In genomic region chr16:3458278-3458851, GRCh38 we compare ENCODE assay signal across 8 cellular contexts. TPM values are rescaled to one million over a fixed set of nuclear protein-coding genes. Genes with fewer than 3 reads are reported as not detected.
A peak's percentile ranks its signal among the peaks of the same experiment; 100 is the strongest.
DNase-seq lines count a peak whose midpoint lies in the region; ATAC-seq and TF ChIP-seq lines count a peak whose summit lies in the region.

No MANE protein-coding gene starts in this region.

- ATAC-seq in activated CD4-positive, alpha-beta T cell treated with anti-CD3 and anti-CD28 coated beads for 36 hours: peak; percentile 0
- peak; percentile 17 for ATAC-seq in HG02840 (IDR thresholded peaks at IDR 0.05; ENCODE audit: low FRiP score, unreplicated experiment)

- H3K36me3 Mint-ChIP-seq in activated CD4-positive, alpha-beta T cell treated with anti-CD3 and anti-CD28 coated beads for 36 hours (ENCODE audit: low read depth): no peaks in the 10 kb centered on the region
- H3K36me3 Mint-ChIP-seq in T-helper 1 cell treated with Interleukin-12 subunit alpha and Interleukin-12 subunit beta and Interleukin-4 antibody, amounts not matched to agents 30 μg/mL and 1 μg/mL, for 36 hours (ENCODE audit: low read depth): peaks cover 4% of the 10 kb centered on the region
- no peaks in the 10 kb centered on the region for H3K36me3 Mint-ChIP-seq in nephron (ENCODE audit: low read depth)

- no peaks in the 10 kb centered on the region for H3K27me3 Mint-ChIP-seq in activated CD4-positive, alpha-beta T cell treated with anti-CD3 and anti-CD28 coated beads for 36 hours
- H3K27me3 Mint-ChIP-seq in T-helper 1 cell treated with Interleukin-12 subunit alpha and Interleukin-12 subunit beta and Interleukin-4 antibody, amounts not matched to agents 30 μg/mL and 1 μg/mL, for 36 hours (ENCODE audit: low read depth): no peaks in the 10 kb centered on the region
- no peaks in the 10 kb centered on the region for H3K27me3 Mint-ChIP-seq in nephron (ENCODE audit: low read depth)

- intact Hi-C loops in activated CD4-positive, alpha-beta T cell treated with anti-CD3 and anti-CD28 coated beads for 36 hours (cut with DNase I, micrococcal nuclease): loop anchor here (1.0 to 5.0 kb wide), 5 partner anchors 42 to 119 kb away; partner anchors contain the start of genes CLUAP1 (in 2 of the 2), ZNF174 (in 2 of the 2), ZSCAN32 (in 2 of the 2) and NLRC3 (in 1 of the 2)

- DNase-seq in activated CD4-positive, alpha-beta T cell treated with anti-CD3 and anti-CD28 coated beads for 36 hours: peak; percentile 23
- DNase-seq in activated CD4-positive, alpha-beta T cell treated with anti-CD3 and anti-CD28 coated beads, Interleukin-2, amount 50 U/mL, for 4 hours: no peak
- DNase-seq in epithelial cell of prostate (ENCODE audit: low read depth, low spot score) (no peak), HuH-7.5 (ENCODE audit: low spot score) (no peak), NCI-H1092 (lab: John Stamatoyannopoulos, UW) (no peak)

- no peaks in the 10 kb centered on the region for H3K9me3 Mint-ChIP-seq in activated CD4-positive, alpha-beta T cell treated with anti-CD3 and anti-CD28 coated beads for 36 hours (ENCODE audit: low read depth)
- H3K9me3 Mint-ChIP-seq in T-helper 1 cell treated with Interleukin-12 subunit alpha and Interleukin-12 subunit beta and Interleukin-4 antibody, amounts not matched to agents 30 μg/mL and 1 μg/mL, for 36 hours: no peaks in the 10 kb centered on the region
- no peaks in the 10 kb centered on the region for H3K9me3 Mint-ChIP-seq in nephron

- H3K4me1 Mint-ChIP-seq in activated CD4-positive, alpha-beta T cell treated with anti-CD3 and anti-CD28 coated beads for 36 hours: peaks cover 41% of the 10 kb centered on the region
- H3K4me1 Mint-ChIP-seq in T-helper 1 cell treated with Interleukin-12 subunit alpha and Interleukin-12 subunit beta and Interleukin-4 antibody, amounts not matched to agents 30 μg/mL and 1 μg/mL, for 36 hours (ENCODE audit: low read depth): peaks cover 38% of the 10 kb centered on the region
- peaks cover 55% of the 10 kb centered on the region for H3K4me1 Mint-ChIP-seq in nephron

- CTCF ChIA-PET in activated CD4-positive, alpha-beta T cell treated with anti-CD3 and anti-CD28 coated beads for 36 hours (lab: Charles Lee): interaction anchor here (0.8 to 1.0 kb wide), 2 partner anchors 61 to 90 kb away, joined by 3 read pairs; no protein-coding TSS in a partner anchor

- no peak for TF ChIP-seq CTCF in nephron (IDR thresholded peaks at IDR 0.05; ENCODE audit: unreplicated experiment in 3 of 3)

- peak overlapping the region; percentile 86 for H3K27ac Mint-ChIP-seq in activated CD4-positive, alpha-beta T cell treated with anti-CD3 and anti-CD28 coated beads for 36 hours
- H3K27ac Mint-ChIP-seq in T-helper 1 cell treated with Interleukin-12 subunit alpha and Interleukin-12 subunit beta and Interleukin-4 antibody, amounts not matched to agents 30 μg/mL and 1 μg/mL, for 36 hours: peak overlapping the region; percentile 49
- H3K27ac Mint-ChIP-seq in nephron: peak overlapping the region; percentile 78 to 91 (median 89)

- peak overlapping the region; percentile 82 for H3K4me3 Mint-ChIP-seq in activated CD4-positive, alpha-beta T cell treated with anti-CD3 and anti-CD28 coated beads for 36 hours
- H3K4me3 Mint-ChIP-seq in T-helper 1 cell treated with Interleukin-12 subunit alpha and Interleukin-12 subunit beta and Interleukin-4 antibody, amounts not matched to agents 30 μg/mL and 1 μg/mL, for 36 hours: peak overlapping the region; percentile 68
- H3K4me3 Mint-ChIP-seq in nephron: peak overlapping the region; percentile 95 to 100 (median 99)

- H3K27ac ChIP-seq in epithelial cell of prostate: peak overlapping the region; percentile 80

- POLR2A ChIA-PET in activated CD4-positive, alpha-beta T cell treated with anti-CD3 and anti-CD28 coated beads for 36 hours (lab: Charles Lee): interaction anchor here (0.7 kb wide), 1 partner anchor 120 kb away, joined by 3 read pairs; no protein-coding TSS in a partner anchor

RNA-seq across cellular contexts. Expression of gene NAA60, which starts 14.9 kb away (rescaled TPM):
- total RNA-seq in activated CD4-positive, alpha-beta T cell treated with anti-CD3 and anti-CD28 coated beads for 36 hours: 10 to 100 TPM; 25.9 to 38.9 TPM

RNA-seq across cellular contexts. Expression of gene ZNF597, which starts 15.1 kb away (rescaled TPM):
- 1 to 10 TPM; 1.9 to 2.4 TPM for total RNA-seq in activated CD4-positive, alpha-beta T cell treated with anti-CD3 and anti-CD28 coated beads for 36 hours

RNA-seq across cellular contexts. Expression of gene C16orf90, which starts 36.9 kb away (rescaled TPM):
- total RNA-seq in activated CD4-positive, alpha-beta T cell treated with anti-CD3 and anti-CD28 coated beads for 36 hours: not detected

RNA-seq across cellular contexts. Expression of gene CLUAP1, which starts 42.4 kb away (rescaled TPM):
- 10 to 100 TPM; 20.2 to 21.3 TPM for total RNA-seq in activated CD4-positive, alpha-beta T cell treated with anti-CD3 and anti-CD28 coated beads for 36 hours

RNA-seq across cellular contexts. Expression of gene ZNF174, which starts 57.4 kb away (rescaled TPM):
- 1 to 10 TPM; 7.4 to 9.5 TPM for total RNA-seq in activated CD4-positive, alpha-beta T cell treated with anti-CD3 and anti-CD28 coated beads for 36 hours
